In genomic region chr7:116395125-116395791, GRCh38 we compare ENCODE assay signal across 1 cellular context.
TF ChIP-seq lines count a peak whose summit lies in the region.

No MANE protein-coding gene starts in this region.

TF ChIP-seq in IMR-90, 13 proteins besides CTCF, POLR2A, EP300 and RAD21 (continued from another document):
- TF ChIP-seq USF2 (IDR thresholded peaks at IDR 0.05; ENCODE audit: low read depth, low read length) = no peak
- no peak for TF ChIP-seq CHD1 (IDR thresholded peaks at IDR 0.05; ENCODE audit: low read depth, low read length)
- peak; percentile 75 for TF ChIP-seq MAFK (IDR thresholded peaks at IDR 0.05; ENCODE audit: low read depth, low read length)
- TF ChIP-seq MAZ (IDR thresholded peaks at IDR 0.05; ENCODE audit: borderline replicate concordance, low read depth, low read length) = peak; percentile 23; the same call in 1 of the 2 replicates
- peak; percentile 61 for TF ChIP-seq RCOR1 (IDR thresholded peaks at IDR 0.05; ENCODE audit: insufficient replicate concordance, low read length)
- TF ChIP-seq NFE2L2 (IDR thresholded peaks at IDR 0.05; ENCODE audit: low read depth, low read length) = peak; percentile 61
TF ChIP-seq in IMR-90: peak in this region for 6.
